Comparison of ENCODE assay signal across 20 cellular contexts in the genomic region with DNA sequence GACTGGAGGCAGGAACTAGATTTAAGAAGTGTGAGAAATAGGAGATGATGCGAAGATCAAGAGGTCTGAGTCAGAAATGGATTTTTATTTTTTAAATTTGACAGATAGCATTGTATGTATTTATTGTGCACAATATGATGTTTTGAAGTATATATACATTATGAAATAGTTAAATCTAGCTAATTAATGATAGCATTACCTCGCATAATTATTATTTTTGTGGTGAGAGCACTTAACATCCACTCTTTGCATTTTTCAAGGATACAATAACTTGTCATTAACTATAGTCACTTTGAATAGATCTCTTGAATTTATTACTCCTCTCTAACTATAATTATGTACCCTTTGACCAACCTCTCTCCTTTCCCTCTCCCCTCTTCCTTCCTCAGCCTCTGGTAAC.
"Had no signal": no experiment of that assay in that cellular context is flagged by ENCODE, and none has a peak within 500 bp of the region (broad histone marks: within the 10 kb centered on the region; RNA-seq: fewer than 3 reads in every experiment).

No MANE protein-coding gene starts in this region.

- H3K4me3 Mint-ChIP-seq: natural killer cell treated with Interleukin-12 subunit alpha and Interleukin-12 subunit beta and Interleukin-15 and Interleukin-18, amount 100 ng/mL, for 72 hours had no signal

- H3K9me3 ChIP-seq: colonic mucosa, left ventricle myocardium inferior, pancreas, thyroid gland, upper lobe of left lung, uterus had no signal

- H3K36me3 Mint-ChIP-seq: natural killer cell treated with Interleukin-12 subunit alpha and Interleukin-12 subunit beta and Interleukin-15 and Interleukin-18, amount 100 ng/mL, for 72 hours had no signal

- H3K27ac Mint-ChIP-seq: natural killer cell treated with Interleukin-12 subunit alpha and Interleukin-12 subunit beta and Interleukin-15 and Interleukin-18, amount 100 ng/mL, for 72 hours; progenitor cell of endocrine pancreas had no signal

- H3K27ac ChIP-seq: colonic mucosa, left ventricle myocardium inferior, pancreas, thyroid gland, upper lobe of left lung, uterus had no signal

- H3K27me3 ChIP-seq: foreskin keratinocyte, thyroid gland, uterus had no signal

- H3K36me3 ChIP-seq: colonic mucosa, left ventricle myocardium inferior, pancreas, thyroid gland, upper lobe of left lung, uterus had no signal

- H3K4me1 ChIP-seq: colonic mucosa, uterus had no signal

- H3K9me3 Mint-ChIP-seq: natural killer cell treated with Interleukin-12 subunit alpha and Interleukin-12 subunit beta and Interleukin-15 and Interleukin-18, amount 100 ng/mL, for 72 hours had no signal

- H3K4me3 ChIP-seq: colonic mucosa, left ventricle myocardium inferior, lung, pancreas, smooth muscle cell, thyroid gland, upper lobe of left lung, uterus had no signal

- DNase-seq: colonic mucosa; dermis blood vessel endothelial cell; foreskin keratinocyte; kidney; left cardiac atrium; left ventricle myocardium inferior; mesenchymal stem cell; midbrain; nucleus accumbens; pancreas; right cardiac atrium; stimulated activated CD4-positive, alpha-beta T cell treated with anti-CD3 and anti-CD28 coated beads, Interleukin-2, amount 100 ng/mL, for 48 hours; stimulated activated naive CD4-positive, alpha-beta T cell treated with Interleukin-2 at 50 U/mL for 16 hours; thyroid gland; upper lobe of left lung; uterus had no signal

- ATAC-seq: foreskin keratinocyte; left cardiac atrium; natural killer cell treated with Interleukin-12 subunit alpha and Interleukin-12 subunit beta and Interleukin-15 and Interleukin-18, amount 100 ng/mL, for 72 hours; pancreas; right cardiac atrium had no signal
